Comparison of ENCODE assay signal across 8 cellular contexts in genomic region chr6:83867527-83868161, GRCh38. TPM values are rescaled to one million over a fixed set of nuclear protein-coding genes. Genes with fewer than 3 reads are reported as not detected.
A peak's percentile ranks its signal among the peaks of the same experiment; 100 is the strongest.
DNase-seq lines count a peak whose midpoint lies in the region; ATAC-seq and TF ChIP-seq lines count a peak whose summit lies in the region.

No MANE protein-coding gene starts in this region.

- no peak overlapping the region for H3K27ac Mint-ChIP-seq in stimulated activated effector memory CD8-positive, alpha-beta T cell treated with anti-CD3 and anti-CD28 coated beads, Interleukin-12 subunit alpha, Interleukin-12 subunit beta, amount 100 ng/mL, for 72 hours

- ATAC-seq in stimulated activated effector memory CD8-positive, alpha-beta T cell treated with anti-CD3 and anti-CD28 coated beads, Interleukin-12 subunit alpha, Interleukin-12 subunit beta, amount 100 ng/mL, for 72 hours = no peak
- ATAC-seq in GM18502 (IDR thresholded peaks at IDR 0.05; ENCODE audit: poor library complexity, unreplicated experiment) = no peak

- H3K36me3 Mint-ChIP-seq in stimulated activated effector memory CD8-positive, alpha-beta T cell treated with anti-CD3 and anti-CD28 coated beads, Interleukin-12 subunit alpha, Interleukin-12 subunit beta, amount 100 ng/mL, for 72 hours = peaks cover 44% of the 10 kb centered on the region

- DNase-seq in DMS53 (lab: John Stamatoyannopoulos, UW) = peak; percentile 75
- no peak for DNase-seq in DMS53 treated with DMSO at 0.1 percent for 48 hours (lab: John Stamatoyannopoulos, UW; ENCODE audit: unreplicated experiment)
- DNase-seq in NCI-H774 (lab: John Stamatoyannopoulos, UW) = peak; percentile 54
- DNase-seq in erythroblast (lab: John Stamatoyannopoulos, UW) = peak; percentile 66 to 80
- DNase-seq in posterior vena cava (ENCODE audit: low spot score) = peak; percentile 87
- DNase-seq in stimulated activated effector memory CD8-positive, alpha-beta T cell treated with anti-CD3 and anti-CD28 coated beads, Interleukin-12 subunit alpha, Interleukin-12 subunit beta, amount 100 ng/mL, for 72 hours (ENCODE audit: low spot score in 2 of 2) = no peak
- DNase-seq in GM19238 (ENCODE audit: insufficient read length, low spot score) = no peak

- no peaks in the 10 kb centered on the region for H3K9me3 Mint-ChIP-seq in stimulated activated effector memory CD8-positive, alpha-beta T cell treated with anti-CD3 and anti-CD28 coated beads, Interleukin-12 subunit alpha, Interleukin-12 subunit beta, amount 100 ng/mL, for 72 hours

- H3K4me3 Mint-ChIP-seq in stimulated activated effector memory CD8-positive, alpha-beta T cell treated with anti-CD3 and anti-CD28 coated beads, Interleukin-12 subunit alpha, Interleukin-12 subunit beta, amount 100 ng/mL, for 72 hours = no peak overlapping the region

- intact Hi-C loops in posterior vena cava (cut with DNase I) = no loop called here

- TF ChIP-seq POLR2A in erythroblast (IDR thresholded peaks at IDR 0.05; ENCODE audit: low read length) = no peak

- peaks cover 2% of the 10 kb centered on the region for H3K4me1 Mint-ChIP-seq in stimulated activated effector memory CD8-positive, alpha-beta T cell treated with anti-CD3 and anti-CD28 coated beads, Interleukin-12 subunit alpha, Interleukin-12 subunit beta, amount 100 ng/mL, for 72 hours

RNA-seq across cellular contexts. Expression of gene CYB5R4, which starts 8.2 kb away (rescaled TPM):
- 10 to 100 TPM; 16.8 to 16.9 TPM for total RNA-seq in posterior vena cava

RNA-seq across cellular contexts. Expression of gene RIPPLY2, which starts 14.5 kb away (rescaled TPM):
- not detected for total RNA-seq in posterior vena cava

Comparison
In these comparisons a context has a peak if more than half of its experiments do, and no peak if none do; other contexts are left out.
1. DNase-seq: peak in DMS53 (single experiment), NCI-H774 (single experiment), erythroblast (2 of 2) and posterior vena cava (single experiment); none in DMS53 treated with DMSO at 0.1 percent for 48 hours (single experiment), stimulated activated effector memory CD8-positive, alpha-beta T cell treated with anti-CD3 and anti-CD28 coated beads, Interleukin-12 subunit alpha, Interleukin-12 subunit beta, amount 100 ng/mL, for 72 hours (0 of 2) and GM19238 (single experiment).